ENCODE assay signal across 8 cellular contexts in genomic region chr10:77970869-77971803, GRCh38. TPM values are rescaled to one million over a fixed set of nuclear protein-coding genes. Genes with fewer than 3 reads are reported as not detected.
DNase-seq lines count a peak whose midpoint lies in the region; ATAC-seq and TF ChIP-seq lines count a peak whose summit lies in the region.

No MANE protein-coding gene starts in this region.

- no peak overlapping the region for H3K27ac ChIP-seq in CD4-positive, CD25-positive, alpha-beta regulatory T cell (ENCODE audit: insufficient read depth, low read length, poor library complexity, severe bottlenecking)
- peak overlapping the region; percentile 95 for H3K27ac ChIP-seq in stomach smooth muscle (ENCODE audit: low read length)

- H3K4me1 ChIP-seq in CD4-positive, CD25-positive, alpha-beta regulatory T cell (ENCODE audit: control insufficient read depth, insufficient read depth, low read length, poor library complexity, severe bottlenecking), result peaks cover 8% of the 10 kb centered on the region
- peaks cover 48% of the 10 kb centered on the region for H3K4me1 ChIP-seq in stomach smooth muscle (ENCODE audit: control insufficient read depth, insufficient read depth, low read length)

- H3K4me1 Mint-ChIP-seq in CD4-positive, CD25-positive, alpha-beta regulatory T cell, result peaks cover 0 to 19% (median 8%) of the 10 kb centered on the region in 4 donors

- no peaks in the 10 kb centered on the region for H3K27me3 ChIP-seq in CD4-positive, CD25-positive, alpha-beta regulatory T cell (ENCODE audit: control insufficient read depth, insufficient read depth, low read length)
- H3K27me3 ChIP-seq in stomach smooth muscle (ENCODE audit: control insufficient read depth in 1 of 2, insufficient read depth in 2 of 2, low read length in 2 of 2), result no peaks in the 10 kb centered on the region

- DNase-seq in CD4-positive, CD25-positive, alpha-beta regulatory T cell, result peak in 1 of 3 donors; percentile 39
- peak; percentile 87 for DNase-seq in astrocyte of the hippocampus (ENCODE audit: low read depth, low spot score)
- peak; percentile 56 for DNase-seq in iPS-NIHi7 (ENCODE audit: extremely low spot score)
- DNase-seq in stimulated activated naive CD4-positive, alpha-beta T cell (lab: John Stamatoyannopoulos, UW), result no peak

- H3K36me3 Mint-ChIP-seq in CD4-positive, CD25-positive, alpha-beta regulatory T cell, result peaks cover 18% of the 10 kb centered on the region

- no peaks in the 10 kb centered on the region for H3K36me3 ChIP-seq in CD4-positive, CD25-positive, alpha-beta regulatory T cell (ENCODE audit: control insufficient read depth, insufficient read depth, low read length)
- H3K36me3 ChIP-seq in stomach smooth muscle (ENCODE audit: control insufficient read depth in 2 of 2, insufficient read depth in 2 of 2, low read length in 2 of 2), result no peaks in the 10 kb centered on the region

- TF ChIP-seq RAD21 in Ishikawa (IDR thresholded peaks at IDR 0.05; ENCODE audit: low read depth), result no peak

- peak overlapping the region; percentile 34 to 72 for H3K9ac ChIP-seq in stomach smooth muscle (ENCODE audit: low read length in 2 of 2)

- H3K4me3 ChIP-seq in CD4-positive, CD25-positive, alpha-beta regulatory T cell (ENCODE audit: low read depth, low read length), result no peak overlapping the region
- H3K4me3 ChIP-seq in stomach smooth muscle (ENCODE audit: low read length in 2 of 2), result peak overlapping the region in 1 of 2 donors; percentile 62

- H3K9me3 ChIP-seq in CD4-positive, CD25-positive, alpha-beta regulatory T cell (ENCODE audit: control insufficient read depth in 2 of 2, low read length in 2 of 2), result no peaks in the 10 kb centered on the region
- peaks cover 0 to 4% of the 10 kb centered on the region in 2 donors for H3K9me3 ChIP-seq in stomach smooth muscle (ENCODE audit: control insufficient read depth in 2 of 2, low read length in 2 of 2)

- H3K27me3 Mint-ChIP-seq in CD4-positive, CD25-positive, alpha-beta regulatory T cell, result no peaks in the 10 kb centered on the region

- peak overlapping the region in 2 of 3 donors; percentile 20 for H3K27ac Mint-ChIP-seq in CD4-positive, CD25-positive, alpha-beta regulatory T cell

- H3K4me3 Mint-ChIP-seq in CD4-positive, CD25-positive, alpha-beta regulatory T cell, result no peak overlapping the region

- H3K9me3 Mint-ChIP-seq in CD4-positive, CD25-positive, alpha-beta regulatory T cell, result no peaks in the 10 kb centered on the region

- no peak for ATAC-seq in CD4-positive, CD25-positive, alpha-beta regulatory T cell (ENCODE audit: low read depth in 2 of 2)
- no peak for ATAC-seq in HG03432 (IDR thresholded peaks at IDR 0.05; ENCODE audit: unreplicated experiment)
- ATAC-seq in esophagus mucosa, result no peak

- no peak for TF ChIP-seq EP300 in Ishikawa (IDR thresholded peaks at IDR 0.05; ENCODE audit: borderline replicate concordance)

TF ChIP-seq in Ishikawa, 13 proteins besides CTCF, POLR2A, EP300 and RAD21:
- TF ChIP-seq ZBTB7A (IDR thresholded peaks at IDR 0.05; ENCODE audit: low read depth), result no peak
- TF ChIP-seq TEAD4 (IDR thresholded peaks at IDR 0.05), result 0 out of 2 replicates have a peak, but pooled peaks have one; percentile 4

RNA-seq across cellular contexts. Expression of gene DLG5, which starts 44.6 kb away (rescaled TPM):
- 3.7 TPM for total RNA-seq in CD4-positive, CD25-positive, alpha-beta regulatory T cell
- polyA plus RNA-seq in CD4-positive, CD25-positive, alpha-beta regulatory T cell, result under 1 TPM in 3 of 4 donors, not detected in 1; 0.06 to 0.17 (median 0.11) TPM
- 37.9 TPM for total RNA-seq in esophagus mucosa

RNA-seq across cellular contexts. Expression of gene POLR3A, which starts 58.2 kb away (rescaled TPM):
- total RNA-seq in CD4-positive, CD25-positive, alpha-beta regulatory T cell, result 15.1 TPM
- polyA plus RNA-seq in CD4-positive, CD25-positive, alpha-beta regulatory T cell, result 1 to 10 TPM; 5.3 to 9.0 (median 6.0) TPM
- 8.3 TPM for total RNA-seq in esophagus mucosa

Comparison
In these comparisons a context has a peak if more than half of its experiments do, and no peak if none do; other contexts are left out.
1. DNase-seq: peak in astrocyte of the hippocampus (single experiment) and iPS-NIHi7 (single experiment); none in stimulated activated naive CD4-positive, alpha-beta T cell (0 of 6).